1 cellular context compared by ENCODE assay signal in the genomic region with DNA sequence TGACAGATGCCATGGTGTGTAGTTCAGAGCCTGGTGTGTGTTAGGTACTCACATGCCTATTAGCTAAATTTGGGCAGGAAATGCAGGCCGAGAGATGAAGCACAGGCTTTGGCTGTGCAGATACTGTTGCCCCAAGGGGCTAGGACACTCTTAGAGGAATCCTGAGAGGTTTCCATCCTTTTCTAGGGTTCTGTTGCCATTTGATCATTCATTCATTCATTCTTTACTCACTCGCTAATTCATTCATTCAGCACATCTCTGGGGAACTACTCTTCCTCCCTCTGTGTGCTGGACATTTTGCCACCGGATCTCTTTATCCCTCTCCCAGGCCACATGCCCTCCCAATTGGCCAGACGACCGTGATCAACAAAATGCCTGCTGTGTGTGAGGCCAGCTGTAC.
TF ChIP-seq lines count a peak whose summit lies in the region.

No MANE protein-coding gene starts in this region.

TF ChIP-seq in GM12878, 131 proteins besides CTCF, POLR2A, EP300 and RAD21:
- no peak for TF ChIP-seq SREBF1 (IDR thresholded peaks at IDR 0.05; ENCODE audit: low read length)
- TF ChIP-seq ZNF24 (IDR thresholded peaks at IDR 0.05) = peak; percentile 80; the same call in 1 of the 2 replicates
- TF ChIP-seq YBX1 (IDR thresholded peaks at IDR 0.05) = no peak
TF ChIP-seq in GM12878: peak in this region for 1.
